8 cellular contexts compared by ENCODE assay signal in genomic region chr1:93608188-93609109, GRCh38.
DNase-seq lines count a peak whose midpoint lies in the region; ATAC-seq and TF ChIP-seq lines count a peak whose summit lies in the region.

No MANE protein-coding gene starts in this region.

- peaks cover 14% of the 10 kb centered on the region for H3K4me1 ChIP-seq in endodermal cell (ENCODE audit: control insufficient read depth, insufficient read depth, low read length)
- H3K4me1 ChIP-seq in prostate gland (replicated peaks): no peaks in the 10 kb centered on the region
- H3K4me1 ChIP-seq in naive thymus-derived CD4-positive, alpha-beta T cell (ENCODE audit: control insufficient read depth in 2 of 2, insufficient read depth in 2 of 2, low read length in 2 of 2): no peaks in the 10 kb centered on the region

- CTCF ChIA-PET in activated CD4-positive, alpha-beta T cell treated with anti-CD3 and anti-CD28 coated beads, Interleukin-2, amount 10 ng/mL, durations not matched to agents 7 days and 5 days (lab: Charles Lee): interaction anchor here (0.9 to 2.8 kb wide), 5 partner anchors 12 to 237 kb away, joined by 3 to 11 read pairs (median 5); no protein-coding TSS in a partner anchor
- CTCF ChIA-PET in naive thymus-derived CD4-positive, alpha-beta T cell (lab: Charles Lee): interaction anchor here (1.3 kb wide), 1 partner anchor 21 kb away, joined by 3 read pairs; no protein-coding TSS in a partner anchor

- H3K27me3 Mint-ChIP-seq in activated CD4-positive, alpha-beta T cell treated with anti-CD3 and anti-CD28 coated beads, Interleukin-2, amount 10 ng/mL, durations not matched to agents 7 days and 5 days: peaks cover 5% of the 10 kb centered on the region
- H3K27me3 Mint-ChIP-seq in endodermal cell (ENCODE audit: insufficient read depth): no peaks in the 10 kb centered on the region
- peaks cover 12% of the 10 kb centered on the region for H3K27me3 Mint-ChIP-seq in stimulated activated naive CD8-positive, alpha-beta T cell treated with anti-CD3 and anti-CD28 coated beads, Interleukin-15, Interleukin-2, amounts not matched to agents 100 ng/mL and 50 ng/mL, for 24 hours
- peaks cover 0 to 41% (median 0%) of the 10 kb centered on the region in 5 donors for H3K27me3 Mint-ChIP-seq in naive thymus-derived CD4-positive, alpha-beta T cell

- no peak overlapping the region for H3K27ac Mint-ChIP-seq in activated CD4-positive, alpha-beta T cell treated with anti-CD3 and anti-CD28 coated beads, Interleukin-2, amount 10 ng/mL, durations not matched to agents 7 days and 5 days
- H3K27ac Mint-ChIP-seq in endodermal cell: peak overlapping the region; percentile 76
- H3K27ac Mint-ChIP-seq in stimulated activated naive CD8-positive, alpha-beta T cell treated with anti-CD3 and anti-CD28 coated beads, Interleukin-15, Interleukin-2, amounts not matched to agents 100 ng/mL and 50 ng/mL, for 24 hours: peak overlapping the region; percentile 85
- peak overlapping the region in 1 of 9 donors; percentile 7 for H3K27ac Mint-ChIP-seq in naive thymus-derived CD4-positive, alpha-beta T cell

- peak; percentile 40 to 59 for DNase-seq in activated CD4-positive, alpha-beta T cell treated with anti-CD3 and anti-CD28 coated beads, Interleukin-2, amount 50 U/mL, for 48 hours
- no peak for DNase-seq in activated CD4-positive, alpha-beta T cell treated with anti-CD3 and anti-CD28 coated beads, Interleukin-2, amount 10 ng/mL, durations not matched to agents 7 days and 5 days
- DNase-seq in endodermal cell: peak; percentile 36
- no peak for DNase-seq in prostate gland (ENCODE audit: low spot score)
- DNase-seq in stimulated activated naive CD4-positive, alpha-beta T cell (lab: John Stamatoyannopoulos, UW): no peak
- no peak for DNase-seq in naive thymus-derived CD4-positive, alpha-beta T cell

- peak; percentile 34 for ATAC-seq in HG03135 (IDR thresholded peaks at IDR 0.05; ENCODE audit: unreplicated experiment)
- no peak for ATAC-seq in naive thymus-derived CD4-positive, alpha-beta T cell

- TF ChIP-seq CTCF in endodermal cell (conservative IDR thresholded peaks at IDR 0.05) (no peak), prostate gland (IDR thresholded peaks at IDR 0.05) (no peak)

- no peaks in the 10 kb centered on the region for H3K36me3 Mint-ChIP-seq in activated CD4-positive, alpha-beta T cell treated with anti-CD3 and anti-CD28 coated beads, Interleukin-2, amount 10 ng/mL, durations not matched to agents 7 days and 5 days (ENCODE audit: low read depth)
- peaks cover 26% of the 10 kb centered on the region for H3K36me3 Mint-ChIP-seq in endodermal cell (ENCODE audit: low read depth)
- no peaks in the 10 kb centered on the region for H3K36me3 Mint-ChIP-seq in stimulated activated naive CD8-positive, alpha-beta T cell treated with anti-CD3 and anti-CD28 coated beads, Interleukin-15, Interleukin-2, amounts not matched to agents 100 ng/mL and 50 ng/mL, for 24 hours (ENCODE audit: low read depth)
- no peaks in the 10 kb centered on the region for H3K36me3 Mint-ChIP-seq in naive thymus-derived CD4-positive, alpha-beta T cell

- POLR2A ChIA-PET in activated CD4-positive, alpha-beta T cell treated with anti-CD3 and anti-CD28 coated beads, Interleukin-2, amount 10 ng/mL, durations not matched to agents 7 days and 5 days (lab: Charles Lee): interaction anchor here (0.6 kb wide), 1 partner anchor 28 kb away, joined by 7 read pairs; no protein-coding TSS in a partner anchor
- POLR2A ChIA-PET in naive thymus-derived CD4-positive, alpha-beta T cell (lab: Charles Lee): no interaction called here

- H3K27me3 ChIP-seq in endodermal cell (ENCODE audit: control insufficient read depth, insufficient read depth, low read length, poor library complexity, severe bottlenecking) (no peaks in the 10 kb centered on the region), prostate gland (replicated peaks; ENCODE audit: insufficient read depth) (no peaks in the 10 kb centered on the region)
- H3K27me3 ChIP-seq in naive thymus-derived CD4-positive, alpha-beta T cell (ENCODE audit: control insufficient read depth in 2 of 2, insufficient read depth in 2 of 2, low read length in 2 of 2): no peaks in the 10 kb centered on the region

- no peak for TF ChIP-seq POLR2A in prostate gland (IDR thresholded peaks at IDR 0.05)

- no peaks in the 10 kb centered on the region for H3K9me3 Mint-ChIP-seq in activated CD4-positive, alpha-beta T cell treated with anti-CD3 and anti-CD28 coated beads, Interleukin-2, amount 10 ng/mL, durations not matched to agents 7 days and 5 days
- H3K9me3 Mint-ChIP-seq in endodermal cell: no peaks in the 10 kb centered on the region
- no peaks in the 10 kb centered on the region for H3K9me3 Mint-ChIP-seq in stimulated activated naive CD8-positive, alpha-beta T cell treated with anti-CD3 and anti-CD28 coated beads, Interleukin-15, Interleukin-2, amounts not matched to agents 100 ng/mL and 50 ng/mL, for 24 hours
- H3K9me3 Mint-ChIP-seq in naive thymus-derived CD4-positive, alpha-beta T cell: no peaks in the 10 kb centered on the region

- H3K9me3 ChIP-seq in endodermal cell (ENCODE audit: control insufficient read depth, low read length): no peaks in the 10 kb centered on the region
- no peaks in the 10 kb centered on the region for H3K9me3 ChIP-seq in prostate gland
- no peaks in the 10 kb centered on the region for H3K9me3 ChIP-seq in naive thymus-derived CD4-positive, alpha-beta T cell (ENCODE audit: control insufficient read depth in 2 of 3, low read length in 3 of 3)

- peaks cover 17% of the 10 kb centered on the region for H3K4me1 Mint-ChIP-seq in activated CD4-positive, alpha-beta T cell treated with anti-CD3 and anti-CD28 coated beads, Interleukin-2, amount 10 ng/mL, durations not matched to agents 7 days and 5 days
- H3K4me1 Mint-ChIP-seq in endodermal cell: peaks cover 64% of the 10 kb centered on the region
- H3K4me1 Mint-ChIP-seq in stimulated activated naive CD8-positive, alpha-beta T cell treated with anti-CD3 and anti-CD28 coated beads, Interleukin-15, Interleukin-2, amounts not matched to agents 100 ng/mL and 50 ng/mL, for 24 hours (ENCODE audit: low read depth): peaks cover 58% of the 10 kb centered on the region
- peaks cover 0 to 9% (median 0%) of the 10 kb centered on the region in 7 donors for H3K4me1 Mint-ChIP-seq in naive thymus-derived CD4-positive, alpha-beta T cell

- no peak overlapping the region for H3K4me3 ChIP-seq in endodermal cell (ENCODE audit: low read length)
- H3K4me3 ChIP-seq in prostate gland: no peak overlapping the region
- H3K4me3 ChIP-seq in naive thymus-derived CD4-positive, alpha-beta T cell (ENCODE audit: low read length): no peak overlapping the region

- 89 to 95% methylated on average over 15 of the region's 15 CpGs for WGBS in endodermal cell (ENCODE audit: insufficient coverage in 1 of 2, insufficient read length in 1 of 2), 2 experiments
- WGBS in prostate gland: 74% methylated on average over 15 of the region's 15 CpGs

- H3K4me3 Mint-ChIP-seq in activated CD4-positive, alpha-beta T cell treated with anti-CD3 and anti-CD28 coated beads, Interleukin-2, amount 10 ng/mL, durations not matched to agents 7 days and 5 days: no peak overlapping the region
- H3K4me3 Mint-ChIP-seq in endodermal cell: no peak overlapping the region
- peak overlapping the region; percentile 62 for H3K4me3 Mint-ChIP-seq in stimulated activated naive CD8-positive, alpha-beta T cell treated with anti-CD3 and anti-CD28 coated beads, Interleukin-15, Interleukin-2, amounts not matched to agents 100 ng/mL and 50 ng/mL, for 24 hours
- no peak overlapping the region for H3K4me3 Mint-ChIP-seq in naive thymus-derived CD4-positive, alpha-beta T cell

- H3K27ac ChIP-seq in endodermal cell (ENCODE audit: low read depth, low read length) (no peak overlapping the region), prostate gland (no peak overlapping the region)
- no peak overlapping the region for H3K27ac ChIP-seq in naive thymus-derived CD4-positive, alpha-beta T cell (ENCODE audit: low read depth, low read length)

- no peak overlapping the region for H3K9ac ChIP-seq in endodermal cell (ENCODE audit: extremely low read depth, low read length, poor library complexity, severe bottlenecking)

- intact Hi-C loops in prostate gland (cut with DNase I): no loop called here
- intact Hi-C loops in naive thymus-derived CD4-positive, alpha-beta T cell (cut with micrococcal nuclease): no loop called here

- peaks cover 56% of the 10 kb centered on the region for H3K36me3 ChIP-seq in endodermal cell (ENCODE audit: control insufficient read depth, insufficient read depth, low read length)
- H3K36me3 ChIP-seq in prostate gland: no peaks in the 10 kb centered on the region
- no peaks in the 10 kb centered on the region for H3K36me3 ChIP-seq in naive thymus-derived CD4-positive, alpha-beta T cell (ENCODE audit: control insufficient read depth in 2 of 3, insufficient read depth in 3 of 3, low read length in 3 of 3)

Comparison
In these comparisons a context has a peak if more than half of its experiments do, and no peak if none do; other contexts are left out.
1. DNase-seq: peak in activated CD4-positive, alpha-beta T cell treated with anti-CD3 and anti-CD28 coated beads, Interleukin-2, amount 50 U/mL, for 48 hours (2 of 2) and endodermal cell (single experiment); none in activated CD4-positive, alpha-beta T cell treated with anti-CD3 and anti-CD28 coated beads, Interleukin-2, amount 10 ng/mL, durations not matched to agents 7 days and 5 days (single experiment), prostate gland (single experiment), stimulated activated naive CD4-positive, alpha-beta T cell (0 of 6) and naive thymus-derived CD4-positive, alpha-beta T cell (0 of 9).